16 cellular contexts compared by ENCODE assay signal in genomic region chr2:45412754-45413379, GRCh38.
DNase-seq lines count a peak whose midpoint lies in the region; ATAC-seq, FAIRE-seq and TF ChIP-seq lines count a peak whose summit lies in the region.
"Had no signal": no experiment of that assay in that cellular context is flagged by ENCODE, and none has a peak within 500 bp of the region (broad histone marks: within the 10 kb centered on the region; RNA-seq: fewer than 3 reads in every experiment).

No MANE protein-coding gene starts in this region.

- no peaks in the 10 kb centered on the region for H3K79me2 ChIP-seq in astrocyte (ENCODE audit: insufficient read depth, low read length)

- no peak overlapping the region for H2BK120ac ChIP-seq in IMR-90 (ENCODE audit: low read depth, low read length)

- no peaks in the 10 kb centered on the region for H3K27me3 ChIP-seq in IMR-90 (ENCODE audit: control insufficient read depth, insufficient read depth, low read length)
- H3K27me3 ChIP-seq in astrocyte (ENCODE audit: insufficient read depth, low read length): no peaks in the 10 kb centered on the region
- no peaks in the 10 kb centered on the region for H3K27me3 ChIP-seq in left lung

- no peak overlapping the region for H3K18ac ChIP-seq in IMR-90 (ENCODE audit: low read depth, low read length)

- no peak for TF ChIP-seq POLR2A in IMR-90 (IDR thresholded peaks at IDR 0.05; ENCODE audit: low read depth, low read length)

- TF ChIP-seq CTCF in IMR-90 (conservative IDR thresholded peaks at IDR 0.05; ENCODE audit: low read depth, low read length): no peak
- no peak for TF ChIP-seq CTCF in astrocyte (IDR thresholded peaks at IDR 0.05; ENCODE audit: insufficient read depth, low read depth, low read length)
- no peak for TF ChIP-seq CTCF in left lung (IDR thresholded peaks at IDR 0.05)

- H3K14ac ChIP-seq in IMR-90 (replicated peaks; ENCODE audit: low read depth, low read length): no peak overlapping the region

- H3K27ac Mint-ChIP-seq in astrocyte (ENCODE audit: unreplicated experiment): no peak overlapping the region

- H3K36me3 Mint-ChIP-seq in astrocyte (ENCODE audit: low read depth, unreplicated experiment): no peaks in the 10 kb centered on the region

- no peak overlapping the region for H2BK20ac ChIP-seq in IMR-90 (ENCODE audit: low read depth, low read length)

- in situ Hi-C loops in IMR-90 (cut with MboI; ENCODE audit: low sequenced_read_pairs): no loop called here

- intact Hi-C loops in IMR-90 (cut with micrococcal nuclease): no loop called here
- intact Hi-C loops in left lung (cut with DNase I): no loop called here

- H3K27me3 Mint-ChIP-seq in astrocyte (ENCODE audit: low read depth, unreplicated experiment): no peaks in the 10 kb centered on the region

- H3K9me3 ChIP-seq in IMR-90 (ENCODE audit: control insufficient read depth, insufficient read depth, low read length) (no peaks in the 10 kb centered on the region), astrocyte (ENCODE audit: insufficient read depth, low read depth, low read length) (no peaks in the 10 kb centered on the region), left lung (no peaks in the 10 kb centered on the region)

- H3K4me1 ChIP-seq in IMR-90 (ENCODE audit: control insufficient read depth, insufficient read depth, low read length): peaks cover 5% of the 10 kb centered on the region
- H3K4me1 ChIP-seq in astrocyte (ENCODE audit: insufficient read depth, low read length): no peaks in the 10 kb centered on the region
- no peaks in the 10 kb centered on the region for H3K4me1 ChIP-seq in left lung

- H4K20me1 ChIP-seq in IMR-90 (ENCODE audit: insufficient read depth, low read length) (no peaks in the 10 kb centered on the region), astrocyte (ENCODE audit: insufficient read depth, low read length) (no peaks in the 10 kb centered on the region)

- no peak overlapping the region for H3K56ac ChIP-seq in IMR-90 (ENCODE audit: extremely low read depth, insufficient read depth, low read length)

- no peak overlapping the region for H3K4me3 Mint-ChIP-seq in astrocyte (ENCODE audit: unreplicated experiment)

- peak; percentile 17; the same call in 1 of the 2 replicates for ATAC-seq in IMR-90 (ENCODE audit: low read depth)
- peak; percentile 21 for ATAC-seq in left lung
- ATAC-seq in HG03520 (IDR thresholded peaks at IDR 0.05; ENCODE audit: unreplicated experiment): no peak
- ATAC-seq in HG03432 (IDR thresholded peaks at IDR 0.05; ENCODE audit: unreplicated experiment): no peak

- no peak for TF ChIP-seq RAD21 in IMR-90 (IDR thresholded peaks at IDR 0.05; ENCODE audit: low read length)

- H3K4me3 ChIP-seq in IMR-90 (ENCODE audit: insufficient read depth, low read depth, low read length) (no peak overlapping the region), astrocyte (ENCODE audit: insufficient read depth, low read depth, low read length) (no peak overlapping the region), left lung (no peak overlapping the region)

- H2AK9ac ChIP-seq in IMR-90 (replicated peaks; ENCODE audit: low read depth, low read length, poor library complexity): no peak overlapping the region

- H3K9ac ChIP-seq in IMR-90 (ENCODE audit: low read depth, low read length) (no peak overlapping the region), astrocyte (ENCODE audit: low read length) (no peak overlapping the region)

- no peak overlapping the region for H2BK5ac ChIP-seq in IMR-90 (ENCODE audit: low read depth, low read length, poor library complexity, severe bottlenecking)

- FAIRE-seq in astrocyte (lab: Jason Lieb, UNC): no peak

- no CpG with 5 or more reads among the region's 2 CpGs for whole genome bisulfite sequencing in IMR-90 (ENCODE audit: extremely low coverage in 2 of 2, insufficient read length in 1 of 2), 2 experiments

- H3K36me3 ChIP-seq in IMR-90 (ENCODE audit: control insufficient read depth, insufficient read depth, low read length): no peaks in the 10 kb centered on the region
- H3K36me3 ChIP-seq in astrocyte (ENCODE audit: insufficient read depth, low read length): peaks cover 1% of the 10 kb centered on the region
- H3K36me3 ChIP-seq in left lung: peaks cover 0 to 32% of the 10 kb centered on the region in 2 donors

- H3K9me3 Mint-ChIP-seq in astrocyte (ENCODE audit: unreplicated experiment): no peaks in the 10 kb centered on the region

- POLR2A ChIA-PET in IMR-90 (lab: Charles Lee; ENCODE audit: unreplicated experiment): interaction anchor here (0.6 kb wide), 1 partner anchor 75 kb away, joined by 3 read pairs; no protein-coding TSS in a partner anchor

- no peaks in the 10 kb centered on the region for H3K79me1 ChIP-seq in IMR-90 (ENCODE audit: low read depth in 1 of 2, low read length in 2 of 2)

- H3K4me1 Mint-ChIP-seq in astrocyte (ENCODE audit: low read depth, unreplicated experiment): peaks cover 6% of the 10 kb centered on the region

- no peak overlapping the region for H2AFZ ChIP-seq in IMR-90 (replicated peaks; ENCODE audit: low read length, poor library complexity)
- no peak overlapping the region for H2AFZ ChIP-seq in astrocyte (ENCODE audit: low read depth, low read length)

- peak; percentile 27 for DNase-seq in DMS79 (lab: John Stamatoyannopoulos, UW)
- DNase-seq in IMR-90: peak; percentile 27
- peak; percentile 16 for DNase-seq in astrocyte (ENCODE audit: low read depth)
- DNase-seq in left lung: no peak
- no peak for DNase-seq in cortex of kidney (lab: John Stamatoyannopoulos, UW)
- no peak for DNase-seq in NCI-H1930 (lab: John Stamatoyannopoulos, UW)
- DNase-seq: activated CD4-positive, alpha-beta T cell treated with anti-CD3 and anti-CD28 coated beads, Interleukin-2, amount 50 U/mL, for 48 hours; activated gamma-delta T cell; cerebellar nuclear complex; GF-D8; kidney glomerular epithelial cell; NCI-H1694 treated with DMSO at 0.1 percent for 48 hours; OCI-M1; T-helper 2 cell had no signal

- H3K23ac ChIP-seq in IMR-90 (ENCODE audit: low read depth, low read length): 0 out of 2 replicates have a peak overlapping the region, but pooled peaks have one; percentile 4

- H3K27ac ChIP-seq in IMR-90 (ENCODE audit: insufficient read depth, low read length): peak overlapping the region; percentile 46; the same call in 1 of the 2 replicates
- H3K27ac ChIP-seq in astrocyte (ENCODE audit: low read depth, low read length): no peak overlapping the region
- peak overlapping the region in 1 of 2 donors; percentile 10 for H3K27ac ChIP-seq in left lung

- dilution Hi-C loops in IMR-90 (cut with HindIII; ENCODE audit: low sequenced_read_pairs, unreplicated experiment): no loop called here

- H4K91ac ChIP-seq in IMR-90 (ENCODE audit: insufficient read depth, low read depth, low read length): no peak overlapping the region

- H4K5ac ChIP-seq in IMR-90 (ENCODE audit: low read depth, low read length): no peak overlapping the region; the same call in 1 of the 2 replicates

- BruUV-seq in IMR-90 (replicated peaks; lab: Mats Ljungman, UMichigan): no TSS peak

- no peak overlapping the region for H4K8ac ChIP-seq in IMR-90 (ENCODE audit: low read depth in 2 of 2, low read length in 2 of 2)

- no peak overlapping the region for H2AK5ac ChIP-seq in IMR-90 (ENCODE audit: low read depth, low read length)

- no peak overlapping the region for H2BK15ac ChIP-seq in IMR-90 (ENCODE audit: low read depth, low read length)

- no peak overlapping the region for H3K4ac ChIP-seq in IMR-90 (ENCODE audit: low read depth, low read length)

- CTCF ChIA-PET in IMR-90 (lab: Yijun Ruan, JAX): interaction anchor here (1.2 kb wide), 2 partner anchors 14 to 23 kb away, joined by 3 to 4 read pairs; no protein-coding TSS in a partner anchor

- H3K4me2 ChIP-seq in IMR-90 (ENCODE audit: low read depth, low read length) (no peak overlapping the region), astrocyte (ENCODE audit: low read length) (no peak overlapping the region)

- no peaks in the 10 kb centered on the region for H3K9me1 ChIP-seq in IMR-90 (ENCODE audit: insufficient read depth, low read length)

TF ChIP-seq in IMR-90, 13 proteins besides CTCF, POLR2A, EP300 and RAD21:
- TF ChIP-seq FOS (IDR thresholded peaks at IDR 0.05; ENCODE audit: low read depth, low read length) (no peak), RCOR1 (IDR thresholded peaks at IDR 0.05; ENCODE audit: insufficient replicate concordance, low read length) (no peak), CHD1 (IDR thresholded peaks at IDR 0.05; ENCODE audit: low read depth, low read length) (no peak), RFX5 (IDR thresholded peaks at IDR 0.05; ENCODE audit: low read depth, low read length) (no peak), CEBPB (IDR thresholded peaks at IDR 0.05; ENCODE audit: low read depth, low read length) (no peak), MXI1 (IDR thresholded peaks at IDR 0.05; ENCODE audit: borderline replicate concordance, low read depth, low read length) (no peak), BHLHE40 (IDR thresholded peaks at IDR 0.05; ENCODE audit: low read depth, low read length) (no peak), USF2 (IDR thresholded peaks at IDR 0.05; ENCODE audit: low read depth, low read length) (no peak), ELK1 (IDR thresholded peaks at IDR 0.05; ENCODE audit: borderline replicate concordance, low read depth, low read length) (no peak), SMC3 (IDR thresholded peaks at IDR 0.05; ENCODE audit: low read depth, low read length) (no peak), MAFK (IDR thresholded peaks at IDR 0.05; ENCODE audit: low read depth, low read length) (no peak), NFE2L2 (IDR thresholded peaks at IDR 0.05; ENCODE audit: low read depth, low read length) (no peak)

Comparison
In these comparisons a context has a peak if more than half of its experiments do, and no peak if none do; other contexts are left out.
1. DNase-seq: peak in DMS79 (single experiment), IMR-90 (single experiment) and astrocyte (single experiment); none in left lung (0 of 2), cortex of kidney (single experiment) and NCI-H1930 (0 of 2).
2. ATAC-seq: peak in IMR-90 (single experiment) and left lung (single experiment); none in HG03520 (single experiment) and HG03432 (single experiment).